Comparison of ENCODE assay signal across 18 cellular contexts in the genomic region with DNA sequence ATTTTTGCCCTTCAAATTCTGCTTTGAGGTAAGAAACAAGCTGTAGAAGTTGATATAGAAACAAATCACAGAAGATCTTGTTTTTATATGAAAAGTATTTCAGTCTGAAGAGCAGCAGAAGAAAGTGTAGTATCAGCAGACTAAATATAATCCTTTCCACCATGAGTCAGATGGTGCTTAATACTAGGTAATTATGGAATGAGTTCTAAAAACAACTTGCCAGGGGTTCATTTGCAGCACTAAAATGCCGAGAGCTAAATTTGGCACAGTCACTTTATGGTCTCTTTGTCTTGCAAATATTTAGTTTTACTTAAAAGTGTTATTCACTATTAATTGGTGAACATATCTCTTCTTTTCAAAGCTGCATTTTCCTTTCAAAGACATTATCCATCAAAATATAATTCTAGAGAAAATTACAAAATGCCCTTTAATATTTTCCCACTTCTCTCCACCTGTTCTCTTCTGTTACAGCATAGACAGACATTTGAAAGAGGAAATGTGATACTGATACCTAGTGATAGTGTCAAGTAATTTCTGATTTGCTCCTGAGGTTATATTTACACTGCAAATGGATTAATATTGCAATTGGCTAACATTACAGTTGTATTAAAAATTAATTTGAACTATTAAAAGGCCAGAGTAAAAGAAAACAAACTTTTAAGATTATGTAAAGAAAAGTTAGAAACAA. TPM values are rescaled to one million over a fixed set of nuclear protein-coding genes. Genes with fewer than 3 reads are reported as not detected.
"Had no signal": no experiment of that assay in that cellular context is flagged by ENCODE, and none has a peak within 500 bp of the region (broad histone marks: within the 10 kb centered on the region; RNA-seq: fewer than 3 reads in every experiment).

No MANE protein-coding gene starts in this region.

- H3K27me3 Mint-ChIP-seq: activated naive CD8-positive, alpha-beta T cell treated with anti-CD3 and anti-CD28 coated beads for 36 hours; dendritic cell treated with granulocyte-macrophage colony-stimulating factor and Interleukin-4, amounts not matched to agents 40 ng/mL and 50 ng/mL, for 4 days had no signal

- DNase-seq: activated CD4-positive, alpha-beta memory T cell treated with anti-CD3 and anti-CD28 coated beads, Interleukin-2, amount 10 ng/mL, durations not matched to agents 7 days and 5 days; activated CD8-positive, alpha-beta memory T cell treated with anti-CD3 and anti-CD28 coated beads, Interleukin-2, amount 50 U/mL, for 4 hours; activated gamma-delta T cell treated with Interleukin-2 at 50 U/mL for 16 hours; activated naive CD8-positive, alpha-beta T cell treated with anti-CD3 and anti-CD28 coated beads for 36 hours; activated T-cell treated with anti-CD3 and anti-CD28 coated beads, Interleukin-2, amount 50 U/mL, for 72 hours; anterior cingulate cortex; cerebellar nuclear complex; glutamatergic neuron; immature natural killer cell; left cardiac atrium; natural killer cell had no signal

- H3K4me3 Mint-ChIP-seq: activated CD4-positive, alpha-beta memory T cell treated with anti-CD3 and anti-CD28 coated beads, Interleukin-2, amount 10 ng/mL, durations not matched to agents 7 days and 5 days; activated naive CD8-positive, alpha-beta T cell treated with anti-CD3 and anti-CD28 coated beads for 36 hours; activated T-cell treated with anti-CD3 and anti-CD28 coated beads, Interleukin-2, amount 50 U/mL, for 72 hours; dendritic cell treated with granulocyte-macrophage colony-stimulating factor and Interleukin-4, amounts not matched to agents 40 ng/mL and 50 ng/mL, for 4 days; immature natural killer cell; natural killer cell had no signal

- H3K4me1 Mint-ChIP-seq: activated CD4-positive, alpha-beta memory T cell treated with anti-CD3 and anti-CD28 coated beads, Interleukin-2, amount 10 ng/mL, durations not matched to agents 7 days and 5 days; activated naive CD8-positive, alpha-beta T cell treated with anti-CD3 and anti-CD28 coated beads for 36 hours; immature natural killer cell; natural killer cell had no signal

- H3K27ac ChIP-seq: skin epidermis, VCaP had no signal

- ATAC-seq: activated T-cell treated with anti-CD3 and anti-CD28 coated beads, Interleukin-2, amount 50 U/mL, for 72 hours; left cardiac atrium; natural killer cell had no signal

- H3K4me3 ChIP-seq: lung, skin epidermis had no signal

- H3K36me3 Mint-ChIP-seq: activated naive CD8-positive, alpha-beta T cell treated with anti-CD3 and anti-CD28 coated beads for 36 hours; immature natural killer cell; natural killer cell had no signal

- H3K27ac Mint-ChIP-seq: activated CD4-positive, alpha-beta memory T cell treated with anti-CD3 and anti-CD28 coated beads, Interleukin-2, amount 10 ng/mL, durations not matched to agents 7 days and 5 days; activated naive CD8-positive, alpha-beta T cell treated with anti-CD3 and anti-CD28 coated beads for 36 hours; activated T-cell treated with anti-CD3 and anti-CD28 coated beads, Interleukin-2, amount 50 U/mL, for 72 hours; dendritic cell treated with granulocyte-macrophage colony-stimulating factor and Interleukin-4, amounts not matched to agents 40 ng/mL and 50 ng/mL, for 4 days; immature natural killer cell; natural killer cell had no signal

- FAIRE-seq: urothelium cell line had no signal

- H3K9me3 Mint-ChIP-seq: activated CD4-positive, alpha-beta memory T cell treated with anti-CD3 and anti-CD28 coated beads, Interleukin-2, amount 10 ng/mL, durations not matched to agents 7 days and 5 days; activated naive CD8-positive, alpha-beta T cell treated with anti-CD3 and anti-CD28 coated beads for 36 hours; activated T-cell treated with anti-CD3 and anti-CD28 coated beads, Interleukin-2, amount 50 U/mL, for 72 hours; dendritic cell treated with granulocyte-macrophage colony-stimulating factor and Interleukin-4, amounts not matched to agents 40 ng/mL and 50 ng/mL, for 4 days; natural killer cell had no signal

RNA-seq across cellular contexts. Expression of a gene that starts 5.3 kb away (rescaled TPM):
- total RNA-seq: activated CD4-positive, alpha-beta memory T cell treated with anti-CD3 and anti-CD28 coated beads, Interleukin-2, amount 10 ng/mL, durations not matched to agents 7 days and 5 days; activated naive CD8-positive, alpha-beta T cell treated with anti-CD3 and anti-CD28 coated beads for 36 hours; activated T-cell treated with anti-CD3 and anti-CD28 coated beads, Interleukin-2, amount 50 U/mL, for 72 hours; left cardiac atrium; lung; mononuclear cell; natural killer cell; omental fat pad had no signal
- polyA plus RNA-seq: immature natural killer cell had no signal
